Comparison of ENCODE assay signal across 8 cellular contexts in the genomic region with DNA sequence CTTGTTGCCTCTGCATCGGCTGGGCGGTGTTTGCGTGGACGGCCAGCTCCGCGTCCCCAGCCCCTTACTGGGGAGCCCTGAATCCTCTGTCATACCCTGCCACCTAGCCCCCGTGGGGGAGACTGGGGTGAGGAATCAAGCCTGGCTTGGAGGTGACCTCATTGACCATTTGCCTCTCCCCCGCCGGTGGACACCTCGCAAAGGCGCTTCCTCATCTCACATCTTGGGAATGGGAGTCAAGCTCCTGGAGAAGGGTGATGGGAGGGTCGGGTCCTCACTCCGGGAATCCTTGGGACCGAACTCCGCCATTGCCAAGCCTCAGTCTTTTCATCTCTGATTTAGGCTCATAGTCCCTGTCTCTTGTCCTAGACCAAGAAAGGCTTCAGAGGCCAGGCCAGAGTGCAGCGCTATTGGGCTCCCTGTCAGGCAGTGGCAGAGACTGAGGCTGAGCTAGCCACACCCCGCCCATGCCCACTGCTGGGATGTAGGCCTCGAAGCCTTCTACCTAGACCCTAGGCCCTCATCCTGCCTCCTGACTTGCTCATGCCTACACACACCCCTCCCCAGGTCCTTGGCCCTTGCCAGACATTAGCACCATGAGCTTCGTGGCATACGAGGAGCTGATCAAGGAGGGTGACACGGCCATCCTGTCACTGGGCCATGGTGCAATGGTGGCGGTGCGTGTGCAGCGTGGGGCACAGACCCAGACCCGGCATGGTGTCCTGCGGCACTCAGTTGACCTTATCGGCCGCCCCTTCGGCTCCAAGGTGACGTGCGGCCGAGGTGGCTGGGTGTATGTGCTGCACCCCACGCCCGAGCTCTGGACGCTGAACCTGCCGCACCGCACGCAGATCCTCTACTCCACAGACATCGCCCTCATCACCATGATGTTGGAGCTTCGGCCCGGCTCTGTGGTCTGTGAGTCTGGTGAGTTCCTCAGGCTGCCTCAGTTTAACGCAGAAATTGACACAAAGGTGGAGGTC. TPM values are rescaled to one million over a fixed set of nuclear protein-coding genes. Genes with fewer than 3 reads are reported as not detected.
A peak's percentile ranks its signal among the peaks of the same experiment; 100 is the strongest.
DNase-seq lines count a peak whose midpoint lies in the region; ATAC-seq and FAIRE-seq lines count a peak whose summit lies in the region.

No MANE protein-coding gene starts in this region.

- peak overlapping the region; percentile 97 for H3K27ac Mint-ChIP-seq in activated T-helper 17 cell treated with anti-CD3 and anti-CD28 coated beads, Interleukin-2, amount 50 U/mL, for 72 hours

- no peak for ATAC-seq in activated T-helper 17 cell treated with anti-CD3 and anti-CD28 coated beads, Interleukin-2, amount 50 U/mL, for 72 hours (replicated peaks)

- peaks cover 4% of the 10 kb centered on the region; the same call in 1 of the 2 replicates for H3K4me1 ChIP-seq in iPS-20b (ENCODE audit: insufficient read depth, low read length)

- H3K4me1 Mint-ChIP-seq in activated T-helper 17 cell treated with anti-CD3 and anti-CD28 coated beads, Interleukin-2, amount 50 U/mL, for 72 hours = peaks cover 15% of the 10 kb centered on the region

- FAIRE-seq in GM19239 (lab: Jason Lieb, UNC) = no peak

- H3K36me3 Mint-ChIP-seq in activated T-helper 17 cell treated with anti-CD3 and anti-CD28 coated beads, Interleukin-2, amount 50 U/mL, for 72 hours (ENCODE audit: low read depth) = peaks cover 9% of the 10 kb centered on the region

- no peaks in the 10 kb centered on the region for H3K9me3 ChIP-seq in iPS-20b (ENCODE audit: insufficient read depth, low read depth, low read length)

- H3K27me3 Mint-ChIP-seq in activated T-helper 17 cell treated with anti-CD3 and anti-CD28 coated beads, Interleukin-2, amount 50 U/mL, for 72 hours = no peaks in the 10 kb centered on the region

- H3K36me3 ChIP-seq in iPS-20b (ENCODE audit: insufficient read depth, low read depth, low read length) = peaks cover 13% of the 10 kb centered on the region

- H3K27me3 ChIP-seq in iPS-20b (ENCODE audit: insufficient read depth, low read length) = peaks cover 9% of the 10 kb centered on the region

- H3K9me3 Mint-ChIP-seq in activated T-helper 17 cell treated with anti-CD3 and anti-CD28 coated beads, Interleukin-2, amount 50 U/mL, for 72 hours = no peaks in the 10 kb centered on the region

- peak overlapping the region; percentile 87 for H3K9ac ChIP-seq in iPS-20b (ENCODE audit: low read depth, low read length)

- H3K4me3 Mint-ChIP-seq in activated T-helper 17 cell treated with anti-CD3 and anti-CD28 coated beads, Interleukin-2, amount 50 U/mL, for 72 hours = peak overlapping the region; percentile 91

- peak; percentile 42 for DNase-seq in DMS53 (lab: John Stamatoyannopoulos, UW)
- DNase-seq in DMS53 treated with DMSO at 0.1 percent for 48 hours (lab: John Stamatoyannopoulos, UW; ENCODE audit: unreplicated experiment) = no peak
- DNase-seq in substantia nigra (lab: John Stamatoyannopoulos, UW) = peak in 1 of 49 donors; percentile 61
- no peak for DNase-seq in GM19239 (ENCODE audit: insufficient read length, low spot score)
- DNase-seq in D341Med (ENCODE audit: low spot score) = no peak
- DNase-seq in NCI-H146 (lab: John Stamatoyannopoulos, UW) = no peak

- peak overlapping the region; percentile 96 for H3K4me3 ChIP-seq in iPS-20b (ENCODE audit: low read length)

- H3K27ac ChIP-seq in iPS-20b (ENCODE audit: low read length) = no peak overlapping the region
- H3K27ac ChIP-seq in substantia nigra (ENCODE audit: low read depth, low read length, poor library complexity, severe bottlenecking) = peak overlapping the region; percentile 64

RNA-seq across cellular contexts. Expression of gene TRMT61A, which starts 0.7 kb away (rescaled TPM):
- total RNA-seq in activated T-helper 17 cell treated with anti-CD3 and anti-CD28 coated beads, Interleukin-2, amount 50 U/mL, for 72 hours = 10 to 100 TPM in 1 of 2 donors, 1 to 10 TPM in 1; 7.0 to 17.2 TPM

RNA-seq across cellular contexts. Expression of gene CKB, which starts 7.0 kb away (rescaled TPM):
- 10 to 100 TPM in 1 of 2 donors, 1 to 10 TPM in 1; 4.5 to 13.4 TPM for total RNA-seq in activated T-helper 17 cell treated with anti-CD3 and anti-CD28 coated beads, Interleukin-2, amount 50 U/mL, for 72 hours

RNA-seq across cellular contexts. Expression of gene BAG5, which starts 32.8 kb away (rescaled TPM):
- 10 to 100 TPM; 21.0 to 33.2 TPM for total RNA-seq in activated T-helper 17 cell treated with anti-CD3 and anti-CD28 coated beads, Interleukin-2, amount 50 U/mL, for 72 hours

RNA-seq across cellular contexts. Expression of gene COA8, which starts 33.1 kb away (rescaled TPM):
- 10 to 100 TPM; 30.9 to 39.9 TPM for total RNA-seq in activated T-helper 17 cell treated with anti-CD3 and anti-CD28 coated beads, Interleukin-2, amount 50 U/mL, for 72 hours
